8 cellular contexts compared by ENCODE assay signal in the genomic region with DNA sequence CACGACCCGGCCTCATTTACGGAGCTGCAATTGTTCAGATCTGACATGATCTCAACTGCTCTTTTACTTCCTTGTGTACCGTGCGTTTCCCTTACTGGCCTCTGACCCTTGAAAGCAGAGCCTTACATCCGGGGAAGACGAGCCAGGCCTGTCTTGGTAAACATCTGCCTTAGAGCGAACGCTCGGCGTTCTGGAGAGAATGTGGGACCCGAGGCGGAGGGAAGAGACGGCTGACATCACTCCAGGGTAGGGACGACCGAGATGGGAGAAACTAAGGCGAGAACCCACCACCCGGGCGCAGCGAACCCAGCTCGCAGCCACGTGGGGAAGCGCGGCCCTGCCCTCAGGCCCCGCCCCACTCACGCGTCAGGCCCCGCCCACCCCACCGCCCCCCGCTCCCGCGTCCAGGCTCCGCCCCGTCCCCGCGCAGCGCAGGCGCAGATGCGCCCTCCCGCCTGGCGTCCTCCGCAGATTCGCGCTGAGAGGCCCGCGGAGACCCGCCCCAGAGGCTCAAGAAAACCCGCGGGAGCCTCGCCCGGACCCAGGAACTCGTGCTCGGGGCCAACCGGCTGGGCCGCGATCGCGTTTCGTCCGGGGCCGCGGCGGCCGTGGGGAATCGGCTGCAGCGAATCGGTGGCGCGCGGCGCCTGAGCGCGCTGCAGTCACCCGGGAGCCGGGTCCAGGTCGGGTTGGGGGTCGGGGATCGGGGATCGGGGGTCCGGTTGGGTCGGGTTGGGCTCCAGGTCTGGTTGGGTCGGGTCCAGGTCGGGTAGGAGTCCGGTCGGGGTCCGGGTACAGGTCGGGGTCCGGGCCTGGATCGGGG. TPM values are rescaled to one million over a fixed set of nuclear protein-coding genes. Genes with fewer than 3 reads are reported as not detected.
A peak's percentile ranks its signal among the peaks of the same experiment; 100 is the strongest.
DNase-seq lines count a peak whose midpoint lies in the region; ATAC-seq and TF ChIP-seq lines count a peak whose summit lies in the region.

A gene (plus strand): TSS at position 438 of the 823 bp plus-strand sequence. CDS start 922 bp downstream, outside the sequence.

- WGBS in liver: 1% methylated on average over 89 of the region's 89 CpGs

- no peaks in the 10 kb centered on the region for H3K9me3 ChIP-seq in liver (ENCODE audit: control insufficient read depth in 4 of 4, low read length in 3 of 4)

- DNase-seq in NCI-H510A treated with DMSO at 0.1 percent for 48 hours (lab: John Stamatoyannopoulos, UW) (peak; percentile 23), NCI-H510A (lab: John Stamatoyannopoulos, UW) (no peak), NCI-H69 (lab: John Stamatoyannopoulos, UW) (peak; percentile 91), dermis microvascular lymphatic vessel endothelial cell (ENCODE audit: low read depth in 2 of 2) (peak; percentile 45 to 79)
- peak; percentile 90 for DNase-seq in activated CD4-positive, alpha-beta memory T cell treated with anti-CD3 and anti-CD28 coated beads for 36 hours
- peak; percentile 82 to 91 for DNase-seq in stimulated activated CD4-positive, alpha-beta T cell treated with anti-CD3 and anti-CD28 coated beads, Interleukin-2, amount 100 ng/mL, for 48 hours

- peaks cover 15% of the 10 kb centered on the region for H3K4me1 Mint-ChIP-seq in activated CD4-positive, alpha-beta memory T cell treated with anti-CD3 and anti-CD28 coated beads for 36 hours (ENCODE audit: low read depth)

- POLR2A ChIA-PET in activated CD4-positive, alpha-beta memory T cell treated with anti-CD3 and anti-CD28 coated beads for 36 hours (lab: Charles Lee): interaction anchor here (0.6 to 2.6 kb wide), 5 partner anchors 43 to 214 kb away, joined by 3 to 14 read pairs (median 3); a partner anchor contains a TSS

- peak; percentile 46 for ATAC-seq in HG03103 (IDR thresholded peaks at IDR 0.05; ENCODE audit: low read depth, unreplicated experiment)

- CTCF ChIA-PET in activated CD4-positive, alpha-beta memory T cell treated with anti-CD3 and anti-CD28 coated beads for 36 hours (lab: Charles Lee): interaction anchor here (0.7 to 1.8 kb wide), 2 partner anchors 40 to 130 kb away, joined by 3 to 6 read pairs; a partner anchor contains a TSS

- H3K4me1 ChIP-seq in liver (ENCODE audit: control insufficient read depth in 4 of 4, insufficient read depth in 4 of 4, low read length in 3 of 4): peaks cover 9 to 22% (median 16%) of the 10 kb centered on the region in 4 donors

- no peaks in the 10 kb centered on the region for H3K27me3 ChIP-seq in liver (ENCODE audit: control insufficient read depth in 4 of 4, insufficient read depth in 4 of 4, low read length in 3 of 4)

- peak within 1 kb of the TSS; percentile 87 for H3K4me3 Mint-ChIP-seq in activated CD4-positive, alpha-beta memory T cell treated with anti-CD3 and anti-CD28 coated beads for 36 hours

- peak within 1 kb of the TSS; percentile 49 to 66 for H3K9ac ChIP-seq in liver (ENCODE audit: low read depth in 1 of 2, low read length in 2 of 2)

- H3K9me3 Mint-ChIP-seq in activated CD4-positive, alpha-beta memory T cell treated with anti-CD3 and anti-CD28 coated beads for 36 hours: no peaks in the 10 kb centered on the region

- peak within 1 kb of the TSS; percentile 93 for H3K27ac Mint-ChIP-seq in activated CD4-positive, alpha-beta memory T cell treated with anti-CD3 and anti-CD28 coated beads for 36 hours

- peaks cover 21% of the 10 kb centered on the region for H3K36me3 Mint-ChIP-seq in activated CD4-positive, alpha-beta memory T cell treated with anti-CD3 and anti-CD28 coated beads for 36 hours

- H3K36me3 ChIP-seq in liver (ENCODE audit: control insufficient read depth in 4 of 4, insufficient read depth in 3 of 4, low read depth in 1 of 4, low read length in 3 of 4): peaks cover 0 to 23% (median 13%) of the 10 kb centered on the region in 4 donors

- peak within 1 kb of the TSS; percentile 52 to 78 for H3K27ac ChIP-seq in liver (ENCODE audit: low read depth in 1 of 2, low read length in 2 of 2)

- no peaks in the 10 kb centered on the region for H3K27me3 Mint-ChIP-seq in activated CD4-positive, alpha-beta memory T cell treated with anti-CD3 and anti-CD28 coated beads for 36 hours

- intact Hi-C loops in activated CD4-positive, alpha-beta memory T cell treated with anti-CD3 and anti-CD28 coated beads for 36 hours (cut with micrococcal nuclease): loop anchor here (1.0 to 5.0 kb wide), 2 partner anchors 39 to 73 kb away; a partner anchor contains a TSS

- TF ChIP-seq RAD21 in liver (IDR thresholded peaks at IDR 0.05): no peak

- H3K4me3 ChIP-seq in liver (ENCODE audit: low read depth in 1 of 3, low read length in 3 of 3): peak within 1 kb of the TSS; percentile 87 to 92 (median 89)

- TF ChIP-seq CTCF in liver (IDR thresholded peaks at IDR 0.05; ENCODE audit: low read depth, low read length, missing input control): no peak

TF ChIP-seq in liver, 16 proteins besides CTCF, POLR2A, EP300 and RAD21:
- TF ChIP-seq, protein P1, sequence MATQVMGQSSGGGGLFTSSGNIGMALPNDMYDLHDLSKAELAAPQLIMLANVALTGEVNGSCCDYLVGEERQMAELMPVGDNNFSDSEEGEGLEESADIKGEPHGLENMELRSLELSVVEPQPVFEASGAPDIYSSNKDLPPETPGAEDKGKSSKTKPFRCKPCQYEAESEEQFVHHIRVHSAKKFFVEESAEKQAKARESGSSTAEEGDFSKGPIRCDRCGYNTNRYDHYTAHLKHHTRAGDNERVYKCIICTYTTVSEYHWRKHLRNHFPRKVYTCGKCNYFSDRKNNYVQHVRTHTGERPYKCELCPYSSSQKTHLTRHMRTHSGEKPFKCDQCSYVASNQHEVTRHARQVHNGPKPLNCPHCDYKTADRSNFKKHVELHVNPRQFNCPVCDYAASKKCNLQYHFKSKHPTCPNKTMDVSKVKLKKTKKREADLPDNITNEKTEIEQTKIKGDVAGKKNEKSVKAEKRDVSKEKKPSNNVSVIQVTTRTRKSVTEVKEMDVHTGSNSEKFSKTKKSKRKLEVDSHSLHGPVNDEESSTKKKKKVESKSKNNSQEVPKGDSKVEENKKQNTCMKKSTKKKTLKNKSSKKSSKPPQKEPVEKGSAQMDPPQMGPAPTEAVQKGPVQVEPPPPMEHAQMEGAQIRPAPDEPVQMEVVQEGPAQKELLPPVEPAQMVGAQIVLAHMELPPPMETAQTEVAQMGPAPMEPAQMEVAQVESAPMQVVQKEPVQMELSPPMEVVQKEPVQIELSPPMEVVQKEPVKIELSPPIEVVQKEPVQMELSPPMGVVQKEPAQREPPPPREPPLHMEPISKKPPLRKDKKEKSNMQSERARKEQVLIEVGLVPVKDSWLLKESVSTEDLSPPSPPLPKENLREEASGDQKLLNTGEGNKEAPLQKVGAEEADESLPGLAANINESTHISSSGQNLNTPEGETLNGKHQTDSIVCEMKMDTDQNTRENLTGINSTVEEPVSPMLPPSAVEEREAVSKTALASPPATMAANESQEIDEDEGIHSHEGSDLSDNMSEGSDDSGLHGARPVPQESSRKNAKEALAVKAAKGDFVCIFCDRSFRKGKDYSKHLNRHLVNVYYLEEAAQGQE (IDR thresholded peaks at IDR 0.05): no peak
- peak; percentile 40 for TF ChIP-seq SP1 (IDR thresholded peaks at IDR 0.05)
- TF ChIP-seq, protein P2, sequence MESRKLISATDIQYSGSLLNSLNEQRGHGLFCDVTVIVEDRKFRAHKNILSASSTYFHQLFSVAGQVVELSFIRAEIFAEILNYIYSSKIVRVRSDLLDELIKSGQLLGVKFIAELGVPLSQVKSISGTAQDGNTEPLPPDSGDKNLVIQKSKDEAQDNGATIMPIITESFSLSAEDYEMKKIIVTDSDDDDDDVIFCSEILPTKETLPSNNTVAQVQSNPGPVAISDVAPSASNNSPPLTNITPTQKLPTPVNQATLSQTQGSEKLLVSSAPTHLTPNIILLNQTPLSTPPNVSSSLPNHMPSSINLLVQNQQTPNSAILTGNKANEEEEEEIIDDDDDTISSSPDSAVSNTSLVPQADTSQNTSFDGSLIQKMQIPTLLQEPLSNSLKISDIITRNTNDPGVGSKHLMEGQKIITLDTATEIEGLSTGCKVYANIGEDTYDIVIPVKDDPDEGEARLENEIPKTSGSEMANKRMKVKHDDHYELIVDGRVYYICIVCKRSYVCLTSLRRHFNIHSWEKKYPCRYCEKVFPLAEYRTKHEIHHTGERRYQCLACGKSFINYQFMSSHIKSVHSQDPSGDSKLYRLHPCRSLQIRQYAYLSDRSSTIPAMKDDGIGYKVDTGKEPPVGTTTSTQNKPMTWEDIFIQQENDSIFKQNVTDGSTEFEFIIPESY (IDR thresholded peaks at IDR 0.05): no peak
- TF ChIP-seq JUND (IDR thresholded peaks at IDR 0.05): no peak
- TF ChIP-seq NR2F2 (IDR thresholded peaks at IDR 0.05): peak; percentile 90
- no peak for TF ChIP-seq YY1 (IDR thresholded peaks at IDR 0.05)
- TF ChIP-seq HNF4G (IDR thresholded peaks at IDR 0.05): no peak
- TF ChIP-seq FOXA1 (IDR thresholded peaks at IDR 0.05): no peak
- TF ChIP-seq HNF4A (conservative IDR thresholded peaks at IDR 0.05): no peak
- TF ChIP-seq, protein P3, sequence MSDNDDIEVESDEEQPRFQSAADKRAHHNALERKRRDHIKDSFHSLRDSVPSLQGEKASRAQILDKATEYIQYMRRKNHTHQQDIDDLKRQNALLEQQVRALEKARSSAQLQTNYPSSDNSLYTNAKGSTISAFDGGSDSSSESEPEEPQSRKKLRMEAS (IDR thresholded peaks at IDR 0.05): no peak
- TF ChIP-seq RXRA (IDR thresholded peaks at IDR 0.05): peak in 1 of 2 donors; percentile 30
- no peak for TF ChIP-seq EGR1 (IDR thresholded peaks at IDR 0.05; ENCODE audit: low read depth in 2 of 2)
TF ChIP-seq in liver: peak in this region for 3.

RNA-seq across cellular contexts. Expression of the gene that starts here (rescaled TPM):
- 10 to 100 TPM; 62.6 to 63.2 TPM for total RNA-seq in activated CD4-positive, alpha-beta memory T cell treated with anti-CD3 and anti-CD28 coated beads for 36 hours
- total RNA-seq in dermis microvascular lymphatic vessel endothelial cell: 13.6 and 20.5 TPM in 2 replicates
- 10 to 100 TPM; 12.9 to 14.6 TPM for total RNA-seq in liver
- polyA plus RNA-seq in liver: 10 to 100 TPM; 17.8 to 19.3 TPM
